In the genomic region with DNA sequence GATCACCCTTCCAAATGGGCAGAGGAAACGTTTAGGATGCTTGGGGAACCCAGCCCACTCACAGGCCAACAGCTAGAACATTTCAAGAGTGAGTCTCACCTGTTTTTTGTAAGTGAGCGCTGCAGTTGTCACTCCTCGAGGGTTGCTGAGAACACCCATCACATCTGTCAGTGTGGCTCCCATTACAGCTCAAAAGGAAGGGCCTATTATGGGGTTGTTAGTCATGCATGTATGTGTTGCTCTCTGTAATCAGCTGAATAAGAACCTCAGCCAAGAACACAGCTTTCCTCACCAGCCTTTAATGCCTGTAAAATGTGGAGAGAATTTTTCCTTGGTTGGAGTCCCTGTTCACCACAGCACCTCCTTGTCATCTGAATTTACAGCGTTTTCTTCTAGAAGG, we compare ENCODE assay signal across 21 cellular contexts.
A peak's percentile ranks its signal among the peaks of the same experiment; 100 is the strongest.
DNase-seq lines count a peak whose midpoint lies in the region; FAIRE-seq and TF ChIP-seq lines count a peak whose summit lies in the region.
"Had no signal": no experiment of that assay in that cellular context is flagged by ENCODE, and none has a peak within 500 bp of the region (broad histone marks: within the 10 kb centered on the region; RNA-seq: fewer than 3 reads in every experiment).

No MANE protein-coding gene starts in this region.

- H3K27ac ChIP-seq in SJCRH30, result peak overlapping the region; percentile 62
- H3K27ac ChIP-seq: adrenal gland, esophagus muscularis mucosa, neural progenitor cell, RWPE1 had no signal

- H3K4me3 ChIP-seq in SJCRH30 (no peak overlapping the region), fibroblast of pulmonary artery (replicated peaks; ENCODE audit: low read depth, low read length) (no peak overlapping the region), skeletal muscle cell (ENCODE audit: low read depth, low read length) (no peak overlapping the region)
- H3K4me3 ChIP-seq: adrenal gland; BLaER1 treated with 17β-estradiol and CSF1 and Interleukin-3, amounts not matched to agents 10 nM and 100 nM; esophagus muscularis mucosa; neural progenitor cell had no signal

- peaks cover 15% of the 10 kb centered on the region for H3K4me1 ChIP-seq in SJCRH30
- H3K4me1 ChIP-seq: adrenal gland, neural progenitor cell had no signal

- TF ChIP-seq CTCF in fibroblast of pulmonary artery (IDR thresholded peaks at IDR 0.05; ENCODE audit: low read length, missing control alignments), result no peak

- H3K9me3 ChIP-seq in SJCRH30 (replicated peaks), result no peaks in the 10 kb centered on the region; the same call in 1 of the 2 replicates
- H3K9me3 ChIP-seq: adrenal gland had no signal

- DNase-seq in NCI-H1436 (lab: John Stamatoyannopoulos, UW) (peak; percentile 14), NCI-H1436 treated with DMSO at 0.1 percent for 48 hours (lab: John Stamatoyannopoulos, UW) (no peak), SJCRH30 (peak; percentile 63 to 86), fibroblast of pulmonary artery (ENCODE audit: low read depth) (peak; percentile 50), skeletal muscle cell (ENCODE audit: low read depth) (peak; percentile 54), frontal cortex (ENCODE audit: low spot score in 2 of 2) (no peak), cerebellum (ENCODE audit: low spot score) (no peak)
- no peak for DNase-seq in stimulated activated CD8-positive, alpha-beta memory T cell treated with anti-CD3 and anti-CD28 coated beads, Interleukin-4, amount 100 ng/mL, for 48 hours
- DNase-seq: 8988T; activated B cell treated with CpG ODN at 0.5 μM for 24 hours; activated CD4-positive, alpha-beta memory T cell treated with anti-CD3 and anti-CD28 coated beads for 36 hours; activated gamma-delta T cell treated with Interleukin-2 at 50 U/mL for 16 hours; adrenal gland; effector CD8-positive, alpha-beta T cell; immature natural killer cell; NCI-H187 treated with DMSO at 0.1 percent for 48 hours; T-helper 9 cell had no signal

- no peak for FAIRE-seq in frontal cortex (lab: Jason Lieb, UNC)

- no peaks in the 10 kb centered on the region for H3K36me3 ChIP-seq in SJCRH30
- H3K36me3 ChIP-seq: adrenal gland; BLaER1 treated with 17β-estradiol and CSF1 and Interleukin-3, amounts not matched to agents 10 nM and 100 nM; esophagus muscularis mucosa; neural progenitor cell had no signal

- H3K27me3 ChIP-seq in SJCRH30, result no peaks in the 10 kb centered on the region
- H3K27me3 ChIP-seq: adrenal gland; BLaER1 treated with 17β-estradiol and CSF1 and Interleukin-3, amounts not matched to agents 10 nM and 100 nM; esophagus muscularis mucosa; neural progenitor cell had no signal

Comparison
In these comparisons a context has a peak if more than half of its experiments do, and no peak if none do; other contexts are left out.
1. DNase-seq: peak in NCI-H1436 (single experiment), SJCRH30 (2 of 2), fibroblast of pulmonary artery (single experiment) and skeletal muscle cell (single experiment); none in NCI-H1436 treated with DMSO at 0.1 percent for 48 hours (single experiment), stimulated activated CD8-positive, alpha-beta memory T cell treated with anti-CD3 and anti-CD28 coated beads, Interleukin-4, amount 100 ng/mL, for 48 hours (single experiment), frontal cortex (0 of 2) and cerebellum (single experiment).